Comparison of ENCODE assay signal across 1 cellular context in genomic region chr13:79811170-79811569, GRCh38.
TF ChIP-seq lines count a peak whose summit lies in the region.

No MANE protein-coding gene starts in this region.

TF ChIP-seq in endothelial cell of umbilical vein, 7 proteins besides CTCF, POLR2A, EP300 and RAD21 (continued from another document):
- no peak for TF ChIP-seq MAX (IDR thresholded peaks at IDR 0.05; ENCODE audit: insufficient read depth, insufficient read length)
- no peak for TF ChIP-seq MYC (IDR thresholded peaks at IDR 0.05; ENCODE audit: low read depth, low read length)
- no peak for TF ChIP-seq EZH2 (IDR thresholded peaks at IDR 0.05; ENCODE audit: borderline replicate concordance, low read depth, low read length, severe bottlenecking)
- no peak for TF ChIP-seq FOS (IDR thresholded peaks at IDR 0.05; ENCODE audit: borderline replicate concordance, insufficient read depth, low read length)
